2 cellular contexts compared by ENCODE assay signal in the genomic region with DNA sequence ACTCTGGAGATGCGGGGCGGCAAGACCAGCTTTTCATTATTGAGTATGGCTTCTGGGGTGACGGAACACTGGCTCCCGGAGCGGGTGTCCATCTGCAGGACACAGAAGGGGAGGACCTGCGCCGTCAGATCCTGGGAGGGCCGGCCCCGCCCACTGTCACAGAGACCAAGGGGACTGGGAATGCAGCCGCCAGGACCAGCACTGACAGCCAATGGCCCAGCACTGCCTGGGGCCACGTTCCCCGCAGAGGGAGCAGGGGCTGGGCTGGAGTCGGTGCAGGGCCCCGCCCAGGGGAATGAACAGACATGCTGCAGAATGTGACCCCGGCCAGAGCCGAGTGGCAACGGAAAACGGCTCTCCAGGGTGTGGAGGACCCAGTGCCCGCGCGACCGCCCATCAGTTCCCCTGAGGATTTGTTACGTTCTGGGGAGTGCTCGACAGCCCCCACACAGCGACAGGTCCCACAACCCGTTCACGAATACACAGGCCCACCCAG.
TF ChIP-seq lines count a peak whose summit lies in the region.

A gene with protein sequence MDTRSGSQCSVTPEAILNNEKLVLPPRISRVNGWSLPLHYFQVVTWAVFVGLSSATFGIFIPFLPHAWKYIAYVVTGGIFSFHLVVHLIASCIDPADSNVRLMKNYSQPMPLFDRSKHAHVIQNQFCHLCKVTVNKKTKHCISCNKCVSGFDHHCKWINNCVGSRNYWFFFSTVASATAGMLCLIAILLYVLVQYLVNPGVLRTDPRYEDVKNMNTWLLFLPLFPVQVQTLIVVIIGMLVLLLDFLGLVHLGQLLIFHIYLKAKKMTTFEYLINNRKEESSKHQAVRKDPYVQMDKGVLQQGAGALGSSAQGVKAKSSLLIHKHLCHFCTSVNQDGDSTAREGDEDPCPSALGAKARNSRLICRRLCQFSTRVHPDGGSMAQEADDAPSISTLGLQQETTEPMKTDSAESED (minus strand): TSS at position 476 of the 496 bp plus-strand sequence. CDS start 384 bp downstream, at position 92.

TF ChIP-seq in H1, 55 proteins besides CTCF, POLR2A, EP300 and RAD21:
- no peak for TF ChIP-seq EZH2 (IDR thresholded peaks at IDR 0.05; ENCODE audit: low read depth, low read length, severe bottlenecking)
- no peak for TF ChIP-seq SP4 (IDR thresholded peaks at IDR 0.05; ENCODE audit: low read length)
- TF ChIP-seq GABPA (IDR thresholded peaks at IDR 0.05; ENCODE audit: borderline replicate concordance, insufficient read depth, low read length), result no peak
- no peak for TF ChIP-seq SRF (IDR thresholded peaks at IDR 0.05; ENCODE audit: low read depth, low read length)
- no peak for TF ChIP-seq NANOG (IDR thresholded peaks at IDR 0.05; ENCODE audit: insufficient read depth, low read depth, low read length, poor library complexity, severe bottlenecking)
- no peak for TF ChIP-seq RFX5 (IDR thresholded peaks at IDR 0.05; ENCODE audit: borderline replicate concordance, low read depth, low read length)
- TF ChIP-seq ATF3 (IDR thresholded peaks at IDR 0.05; ENCODE audit: insufficient read depth, low read depth, low read length), result no peak
- no peak for TF ChIP-seq BCL11A (IDR thresholded peaks at IDR 0.05; ENCODE audit: low read depth in 2 of 2, low read length in 2 of 2)
- no peak for TF ChIP-seq NRF1 (IDR thresholded peaks at IDR 0.05; ENCODE audit: low read depth, low read length)
- TF ChIP-seq CEBPB (IDR thresholded peaks at IDR 0.05; ENCODE audit: low read depth, low read length), result no peak
- TF ChIP-seq, protein P1, sequence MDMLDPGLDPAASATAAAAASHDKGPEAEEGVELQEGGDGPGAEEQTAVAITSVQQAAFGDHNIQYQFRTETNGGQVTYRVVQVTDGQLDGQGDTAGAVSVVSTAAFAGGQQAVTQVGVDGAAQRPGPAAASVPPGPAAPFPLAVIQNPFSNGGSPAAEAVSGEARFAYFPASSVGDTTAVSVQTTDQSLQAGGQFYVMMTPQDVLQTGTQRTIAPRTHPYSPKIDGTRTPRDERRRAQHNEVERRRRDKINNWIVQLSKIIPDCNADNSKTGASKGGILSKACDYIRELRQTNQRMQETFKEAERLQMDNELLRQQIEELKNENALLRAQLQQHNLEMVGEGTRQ (IDR thresholded peaks at IDR 0.05; ENCODE audit: low read length), result no peak
- no peak for TF ChIP-seq YY1 (IDR thresholded peaks at IDR 0.05; ENCODE audit: low read depth, low read length)
- no peak for TF ChIP-seq SAP30 (IDR thresholded peaks at IDR 0.05; ENCODE audit: insufficient read depth, insufficient replicate concordance, low read length)
- TF ChIP-seq BACH1 (IDR thresholded peaks at IDR 0.05; ENCODE audit: low read length), result no peak

TF ChIP-seq in neural cell, 6 proteins besides CTCF, POLR2A, EP300 and RAD21:
- TF ChIP-seq SMC3 (conservative IDR thresholded peaks at IDR 0.05; ENCODE audit: poor library complexity) (no peak), REST (IDR thresholded peaks at IDR 0.05; ENCODE audit: borderline replicate concordance) (no peak), POLR2AphosphoS5 (IDR thresholded peaks at IDR 0.05) (no peak), TAF1 (IDR thresholded peaks at IDR 0.05; ENCODE audit: low read depth) (no peak), EZH2 (IDR thresholded peaks at IDR 0.05; ENCODE audit: borderline replicate concordance, insufficient read depth, low read length, poor library complexity, severe bottlenecking) (no peak), MXI1 (conservative IDR thresholded peaks at IDR 0.05; ENCODE audit: poor library complexity, severe bottlenecking) (no peak)
